Comparison of ENCODE assay signal across 26 cellular contexts in genomic region chr3:69472093-69472492, GRCh38.
"Had no signal": no experiment of that assay in that cellular context is flagged by ENCODE, and none has a peak within 500 bp of the region (broad histone marks: within the 10 kb centered on the region; RNA-seq: fewer than 3 reads in every experiment).

No MANE protein-coding gene starts in this region.

- DNase-seq: hippocampal formation; kidney; left ventricle myocardium inferior; naive thymus-derived CD8-positive, alpha-beta T cell; nucleus accumbens; pancreas; posterior cingulate gyrus; retina; right cardiac atrium; stimulated activated CD4-positive, alpha-beta T cell treated with anti-CD3 and anti-CD28 coated beads, Interleukin-12 subunit alpha, Interleukin-12 subunit beta, amount 100 ng/mL, for 4 hours; stimulated activated CD4-positive, alpha-beta T cell treated with anti-CD3 and anti-CD28 coated beads, Interleukin-15, amount 100 ng/mL, for 24 hours; stimulated activated CD4-positive, alpha-beta T cell treated with anti-CD3 and anti-CD28 coated beads, Interleukin-2, amount 100 ng/mL, for 24 hours; stimulated activated CD4-positive, alpha-beta T cell treated with anti-CD3 and anti-CD28 coated beads, Interleukin-4, amount 100 ng/mL, for 1 hour; stimulated activated naive CD4-positive, alpha-beta T cell; uterus had no signal

- H3K36me3 ChIP-seq: left ventricle myocardium inferior, pancreas, prostate gland, suprapubic skin, thoracic aorta, tibial nerve, uterus had no signal

- H3K9me3 Mint-ChIP-seq: stimulated activated naive CD8-positive, alpha-beta T cell treated with anti-CD3 and anti-CD28 coated beads, Interleukin-15, Interleukin-2, amounts not matched to agents 100 ng/mL and 50 ng/mL, for 24 hours had no signal

- H3K9me3 ChIP-seq: left ventricle myocardium inferior, pancreas, prostate gland, suprapubic skin, thoracic aorta, tibial nerve, uterus had no signal

- FAIRE-seq: kidney, pancreas had no signal

- H3K4me1 Mint-ChIP-seq: memory B cell; naive thymus-derived CD8-positive, alpha-beta T cell; nephron; neural crest cell had no signal

- H3K4me3 Mint-ChIP-seq: memory B cell; naive thymus-derived CD8-positive, alpha-beta T cell; nephron; neural crest cell; stimulated activated naive CD8-positive, alpha-beta T cell treated with anti-CD3 and anti-CD28 coated beads, Interleukin-15, Interleukin-2, amounts not matched to agents 100 ng/mL and 50 ng/mL, for 24 hours; type B pancreatic cell had no signal

- H3K27ac Mint-ChIP-seq: memory B cell; naive thymus-derived CD8-positive, alpha-beta T cell; nephron; stimulated activated naive CD8-positive, alpha-beta T cell treated with anti-CD3 and anti-CD28 coated beads, Interleukin-15, Interleukin-2, amounts not matched to agents 100 ng/mL and 50 ng/mL, for 24 hours; type B pancreatic cell had no signal

- H3K4me3 ChIP-seq: left ventricle myocardium inferior, lung, pancreas, prostate gland, skin epidermis, suprapubic skin, thoracic aorta, tibial nerve, uterus had no signal

- H3K4me1 ChIP-seq: left ventricle myocardium inferior, pancreas, prostate gland, suprapubic skin, tibial nerve, uterus had no signal

- H3K27me3 Mint-ChIP-seq: type B pancreatic cell had no signal

- H3K27ac ChIP-seq: left ventricle myocardium inferior, pancreas, prostate gland, skin epidermis, suprapubic skin, thoracic aorta, tibial nerve, uterus had no signal

- H3K36me3 Mint-ChIP-seq: memory B cell; naive thymus-derived CD8-positive, alpha-beta T cell; type B pancreatic cell had no signal

- H3K27me3 ChIP-seq: pancreas, suprapubic skin, tibial nerve, uterus had no signal
